ENCODE assay signal across 21 cellular contexts in the genomic region with DNA sequence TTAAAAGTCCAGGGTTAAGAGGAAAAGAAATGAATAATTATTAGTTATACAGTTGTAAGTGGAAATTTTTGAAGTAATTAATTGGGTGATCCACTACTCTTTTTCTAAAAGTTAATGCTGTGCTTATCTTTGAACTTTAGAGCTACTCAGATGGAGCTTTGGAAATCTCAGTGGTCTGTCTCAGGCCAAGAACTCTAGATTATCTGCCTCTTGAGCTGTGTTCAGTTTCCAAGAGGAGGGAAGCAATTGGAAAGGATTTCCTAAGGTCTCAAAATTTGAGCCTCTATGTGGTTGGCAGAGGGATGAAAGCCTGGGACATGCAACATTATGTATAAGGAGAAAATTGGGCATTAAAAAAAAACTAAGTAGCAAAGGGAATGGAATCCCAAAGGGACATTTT.
"Had no signal": no experiment of that assay in that cellular context is flagged by ENCODE, and none has a peak within 500 bp of the region (broad histone marks: within the 10 kb centered on the region; RNA-seq: fewer than 3 reads in every experiment).

No MANE protein-coding gene starts in this region.

- ATAC-seq: activated CD8-positive, alpha-beta T cell treated with anti-CD3 and anti-CD28 coated beads for 36 hours; activated T-cell treated with anti-CD3 and anti-CD28 coated beads, Interleukin-2, amount 50 U/mL, for 4 hours; activated T-helper 17 cell treated with anti-CD3 and anti-CD28 coated beads, Interleukin-2, amount 50 U/mL, for 72 hours; naive thymus-derived CD8-positive, alpha-beta T cell; SK-N-SH treated with all-trans-retinoic acid at 6 μM for 48 hours; WTC11 had no signal

- H3K27ac ChIP-seq: brain microvascular endothelial cell, esophagus muscularis mucosa had no signal

- H3K27ac Mint-ChIP-seq: activated CD8-positive, alpha-beta T cell treated with anti-CD3 and anti-CD28 coated beads for 36 hours; activated naive CD8-positive, alpha-beta T cell; activated T-helper 17 cell treated with anti-CD3 and anti-CD28 coated beads, Interleukin-2, amount 50 U/mL, for 72 hours; endodermal cell; naive thymus-derived CD8-positive, alpha-beta T cell; stimulated activated naive CD8-positive, alpha-beta T cell treated with anti-CD3 and anti-CD28 coated beads, Interleukin-15, Interleukin-2, amounts not matched to agents 100 ng/mL and 50 ng/mL, for 24 hours; type B pancreatic cell; WTC11 had no signal

- H3K9me3 ChIP-seq: esophagus muscularis mucosa, spleen, uterus had no signal

- H3K27me3 ChIP-seq: brain microvascular endothelial cell, esophagus muscularis mucosa, spleen, uterus had no signal

- H3K4me3 ChIP-seq: esophagus muscularis mucosa, spleen, uterus had no signal

- H3K4me1 Mint-ChIP-seq: activated T-helper 17 cell treated with anti-CD3 and anti-CD28 coated beads, Interleukin-2, amount 50 U/mL, for 72 hours; naive thymus-derived CD8-positive, alpha-beta T cell; WTC11 had no signal

- H3K4me3 Mint-ChIP-seq: activated CD8-positive, alpha-beta T cell treated with anti-CD3 and anti-CD28 coated beads for 36 hours; activated naive CD8-positive, alpha-beta T cell; activated T-cell treated with anti-CD3 and anti-CD28 coated beads, Interleukin-2, amount 50 U/mL, for 4 hours; activated T-helper 17 cell treated with anti-CD3 and anti-CD28 coated beads, Interleukin-2, amount 50 U/mL, for 72 hours; endodermal cell; naive thymus-derived CD8-positive, alpha-beta T cell; stimulated activated naive CD8-positive, alpha-beta T cell treated with anti-CD3 and anti-CD28 coated beads, Interleukin-15, Interleukin-2, amounts not matched to agents 100 ng/mL and 50 ng/mL, for 24 hours; type B pancreatic cell; WTC11 had no signal

- H3K36me3 Mint-ChIP-seq: activated naive CD8-positive, alpha-beta T cell; naive thymus-derived CD8-positive, alpha-beta T cell; type B pancreatic cell; WTC11 had no signal

- DNase-seq: activated CD4-positive, alpha-beta T cell treated with anti-CD3 and anti-CD28 coated beads, Interleukin-2, amount 50 U/mL, for 1 hour; activated CD8-positive, alpha-beta T cell treated with anti-CD3 and anti-CD28 coated beads for 36 hours; activated T-cell treated with anti-CD3 and anti-CD28 coated beads, Interleukin-2, amount 50 U/mL, for 4 hours; brain microvascular endothelial cell; central memory CD4-positive, alpha-beta T cell; endodermal cell; foreskin melanocyte; mammary epithelial cell; naive thymus-derived CD8-positive, alpha-beta T cell; retina; spleen; stimulated activated CD4-positive, alpha-beta T cell treated with anti-CD3 and anti-CD28 coated beads, Interleukin-4, amount 100 ng/mL, for 1 hour; T-helper 2 cell; uterus had no signal

- H3K4me1 ChIP-seq: spleen had no signal

- H3K36me3 ChIP-seq: brain microvascular endothelial cell, esophagus muscularis mucosa, spleen, uterus had no signal

- H3K27me3 Mint-ChIP-seq: activated CD8-positive, alpha-beta T cell treated with anti-CD3 and anti-CD28 coated beads for 36 hours; activated naive CD8-positive, alpha-beta T cell; stimulated activated naive CD8-positive, alpha-beta T cell treated with anti-CD3 and anti-CD28 coated beads, Interleukin-15, Interleukin-2, amounts not matched to agents 100 ng/mL and 50 ng/mL, for 24 hours; type B pancreatic cell had no signal

- H3K9me3 Mint-ChIP-seq: activated CD8-positive, alpha-beta T cell treated with anti-CD3 and anti-CD28 coated beads for 36 hours; activated T-helper 17 cell treated with anti-CD3 and anti-CD28 coated beads, Interleukin-2, amount 50 U/mL, for 72 hours; endodermal cell; type B pancreatic cell; WTC11 had no signal
